Comparison of ENCODE assay signal across 22 cellular contexts in the genomic region with DNA sequence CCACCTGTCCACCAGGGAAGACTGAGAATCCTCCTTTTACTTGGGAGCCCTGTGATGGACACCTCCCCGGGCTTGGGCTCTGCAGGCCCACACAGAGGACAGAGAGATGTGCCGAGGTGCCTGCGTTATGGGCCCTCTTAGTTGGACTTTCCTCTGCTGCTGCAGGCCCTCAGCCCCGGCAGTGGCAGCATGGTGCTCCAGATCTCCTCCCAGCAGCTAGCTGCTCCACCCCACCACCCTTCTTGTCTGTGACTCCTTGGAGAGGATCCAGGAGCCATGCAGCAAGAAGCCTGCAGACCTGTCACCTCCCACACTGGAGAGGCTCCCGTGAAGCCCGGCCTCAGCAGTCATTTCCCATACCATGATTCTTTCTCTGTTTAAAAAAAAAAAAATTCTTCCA. TPM values are rescaled to one million over a fixed set of nuclear protein-coding genes. Genes with fewer than 3 reads are reported as not detected.
"Had no signal": no experiment of that assay in that cellular context is flagged by ENCODE, and none has a peak within 500 bp of the region (broad histone marks: within the 10 kb centered on the region; RNA-seq: fewer than 3 reads in every experiment).

No MANE protein-coding gene starts in this region.

- H3K27me3 Mint-ChIP-seq: activated CD4-positive, alpha-beta memory T cell treated with anti-CD3 and anti-CD28 coated beads, Interleukin-2, amount 10 ng/mL, durations not matched to agents 7 days and 5 days; activated CD4-positive, alpha-beta T cell treated with anti-CD3 and anti-CD28 coated beads, Interleukin-2, amount 10 ng/mL, durations not matched to agents 24 days and 14 days; activated naive CD8-positive, alpha-beta T cell treated with anti-CD3 and anti-CD28 coated beads, Interleukin-2, amount 10 ng/mL, durations not matched to agents 7 days and 5 days; dendritic cell treated with granulocyte-macrophage colony-stimulating factor and Interleukin-4, amounts not matched to agents 40 ng/mL and 50 ng/mL, for 4 days; memory B cell had no signal

- H3K4me3 Mint-ChIP-seq: activated CD4-positive, alpha-beta memory T cell treated with anti-CD3 and anti-CD28 coated beads, Interleukin-2, amount 10 ng/mL, durations not matched to agents 7 days and 5 days; activated CD4-positive, alpha-beta T cell treated with anti-CD3 and anti-CD28 coated beads, Interleukin-2, amount 10 ng/mL, durations not matched to agents 24 days and 14 days; activated naive CD4-positive, alpha-beta T cell treated with anti-CD3 and anti-CD28 coated beads for 36 hours; activated naive CD8-positive, alpha-beta T cell treated with anti-CD3 and anti-CD28 coated beads, Interleukin-2, amount 10 ng/mL, durations not matched to agents 7 days and 5 days; activated T-cell treated with anti-CD3 and anti-CD28 coated beads, Interleukin-2, amount 50 U/mL, for 72 hours; dendritic cell treated with granulocyte-macrophage colony-stimulating factor and Interleukin-4, amounts not matched to agents 40 ng/mL and 50 ng/mL, for 4 days; memory B cell had no signal

- ATAC-seq: activated T-cell treated with anti-CD3 and anti-CD28 coated beads, Interleukin-2, amount 50 U/mL, for 72 hours; esophagus mucosa; mucosa of descending colon; right lobe of liver had no signal

- H3K9me3 Mint-ChIP-seq: activated CD4-positive, alpha-beta memory T cell treated with anti-CD3 and anti-CD28 coated beads, Interleukin-2, amount 10 ng/mL, durations not matched to agents 7 days and 5 days; activated CD4-positive, alpha-beta T cell treated with anti-CD3 and anti-CD28 coated beads, Interleukin-2, amount 10 ng/mL, durations not matched to agents 24 days and 14 days; activated naive CD4-positive, alpha-beta T cell treated with anti-CD3 and anti-CD28 coated beads for 36 hours; activated naive CD8-positive, alpha-beta T cell treated with anti-CD3 and anti-CD28 coated beads, Interleukin-2, amount 10 ng/mL, durations not matched to agents 7 days and 5 days; activated T-cell treated with anti-CD3 and anti-CD28 coated beads, Interleukin-2, amount 50 U/mL, for 72 hours; dendritic cell treated with granulocyte-macrophage colony-stimulating factor and Interleukin-4, amounts not matched to agents 40 ng/mL and 50 ng/mL, for 4 days; memory B cell had no signal

- H3K27ac Mint-ChIP-seq: activated CD4-positive, alpha-beta memory T cell treated with anti-CD3 and anti-CD28 coated beads, Interleukin-2, amount 10 ng/mL, durations not matched to agents 7 days and 5 days; activated CD4-positive, alpha-beta T cell treated with anti-CD3 and anti-CD28 coated beads, Interleukin-2, amount 10 ng/mL, durations not matched to agents 24 days and 14 days; activated naive CD4-positive, alpha-beta T cell treated with anti-CD3 and anti-CD28 coated beads for 36 hours; activated naive CD8-positive, alpha-beta T cell treated with anti-CD3 and anti-CD28 coated beads, Interleukin-2, amount 10 ng/mL, durations not matched to agents 7 days and 5 days; activated T-cell treated with anti-CD3 and anti-CD28 coated beads, Interleukin-2, amount 50 U/mL, for 72 hours; dendritic cell treated with granulocyte-macrophage colony-stimulating factor and Interleukin-4, amounts not matched to agents 40 ng/mL and 50 ng/mL, for 4 days; memory B cell had no signal

- H3K27ac ChIP-seq: right lobe of liver, skin epidermis had no signal

- H3K4me1 Mint-ChIP-seq: activated CD4-positive, alpha-beta memory T cell treated with anti-CD3 and anti-CD28 coated beads, Interleukin-2, amount 10 ng/mL, durations not matched to agents 7 days and 5 days had no signal

- H3K27me3 ChIP-seq: right lobe of liver had no signal

- DNase-seq: activated CD4-positive, alpha-beta memory T cell treated with anti-CD3 and anti-CD28 coated beads, Interleukin-2, amount 10 ng/mL, durations not matched to agents 7 days and 5 days; activated CD4-positive, alpha-beta T cell treated with anti-CD3 and anti-CD28 coated beads, Interleukin-2, amount 10 ng/mL, durations not matched to agents 24 days and 14 days; activated effector memory CD4-positive, alpha-beta T cell treated with Interleukin-2 at 50 U/mL for 16 hours; activated naive CD4-positive, alpha-beta T cell treated with anti-CD3 and anti-CD28 coated beads for 36 hours; activated naive CD8-positive, alpha-beta T cell treated with anti-CD3 and anti-CD28 coated beads, Interleukin-2, amount 10 ng/mL, durations not matched to agents 7 days and 5 days; activated T-cell treated with anti-CD3 and anti-CD28 coated beads, Interleukin-2, amount 50 U/mL, for 72 hours; amniotic stem cell; cerebellar nuclear complex; effector memory CD4-positive, alpha-beta T cell; hippocampal formation; mucosa of descending colon; occipital lobe; right lobe of liver; stimulated activated CD4-positive, alpha-beta T cell treated with anti-CD3 and anti-CD28 coated beads, Interleukin-1b, Interleukin-23, amount 100 ng/mL, for 48 hours; T1000 had no signal

RNA-seq across cellular contexts. Expression of gene HMGCS2, which starts 29.6 kb away (rescaled TPM):
- total RNA-seq: activated CD4-positive, alpha-beta memory T cell treated with anti-CD3 and anti-CD28 coated beads, Interleukin-2, amount 10 ng/mL, durations not matched to agents 7 days and 5 days; activated CD4-positive, alpha-beta T cell treated with anti-CD3 and anti-CD28 coated beads, Interleukin-2, amount 10 ng/mL, durations not matched to agents 24 days and 14 days; activated naive CD4-positive, alpha-beta T cell treated with anti-CD3 and anti-CD28 coated beads for 36 hours; activated naive CD8-positive, alpha-beta T cell treated with anti-CD3 and anti-CD28 coated beads, Interleukin-2, amount 10 ng/mL, durations not matched to agents 7 days and 5 days; activated T-cell treated with anti-CD3 and anti-CD28 coated beads, Interleukin-2, amount 50 U/mL, for 72 hours; frontal cortex; occipital lobe; T-helper 1 cell treated with Interleukin-12 subunit alpha and Interleukin-12 subunit beta and Interleukin-4 antibody, amounts not matched to agents 30 ng/mL and 1 ng/mL, for 36 hours had no signal
- polyA plus RNA-seq: neural cell had no signal
